ENCODE assay signal across 8 cellular contexts in the genomic region with DNA sequence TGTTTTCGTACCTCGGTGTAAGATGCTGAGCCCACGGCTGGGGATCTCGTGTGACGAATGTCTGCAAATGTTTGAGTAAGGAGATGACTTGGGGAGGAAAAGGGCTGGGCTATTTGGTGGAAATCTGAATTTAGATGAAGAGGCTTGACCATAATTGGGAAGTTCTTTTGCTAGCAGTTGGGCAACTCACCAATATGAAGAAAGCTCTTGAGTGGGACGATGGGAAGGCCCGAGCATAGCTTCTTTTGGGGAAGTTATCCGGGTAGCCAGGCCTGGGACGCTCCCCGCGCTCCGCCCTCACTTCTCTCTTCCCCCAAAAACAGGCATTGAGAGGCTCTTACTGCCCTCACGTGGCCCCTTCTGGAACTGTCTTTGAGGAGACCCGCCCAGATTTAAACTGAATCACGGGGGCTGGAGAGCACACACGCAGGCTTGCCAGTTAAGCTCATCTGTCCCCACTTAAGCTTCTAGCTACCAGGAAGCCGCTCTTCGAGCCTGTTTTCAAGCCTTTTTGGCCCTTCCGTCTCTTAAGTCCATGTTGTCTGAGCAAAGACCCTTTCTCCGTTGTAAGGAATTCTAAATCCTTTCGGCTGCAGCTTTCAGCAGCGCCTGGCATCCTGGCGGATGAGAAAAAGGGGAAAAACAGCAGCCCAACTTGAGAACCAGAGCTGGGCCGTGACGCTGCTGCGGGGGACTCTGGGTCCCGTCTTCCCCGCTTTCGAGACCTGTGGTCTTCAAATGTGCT.
DNase-seq lines count a peak whose midpoint lies in the region; TF ChIP-seq lines count a peak whose summit lies in the region.

No MANE protein-coding gene starts in this region.

- H3K9me3 ChIP-seq in ES-I3 (ENCODE audit: control insufficient read depth, insufficient read depth, low read length) (peaks cover 5% of the 10 kb centered on the region), GM23248 (ENCODE audit: low read depth) (no peaks in the 10 kb centered on the region)

- no peaks in the 10 kb centered on the region for H3K27me3 ChIP-seq in GM23248 (replicated peaks; ENCODE audit: insufficient read depth)

- no peaks in the 10 kb centered on the region for H3K27me3 Mint-ChIP-seq in nephron progenitor cell (ENCODE audit: low read depth, poor library complexity)
- H3K27me3 Mint-ChIP-seq in stimulated activated naive CD8-positive, alpha-beta T cell treated with anti-CD3 and anti-CD28 coated beads, Interleukin-15, Interleukin-2, amounts not matched to agents 100 ng/mL and 50 ng/mL, for 24 hours = no peaks in the 10 kb centered on the region

- peak overlapping the region; percentile 100 for H3K27ac ChIP-seq in GM23248

- peaks cover 6% of the 10 kb centered on the region for H3K9me3 Mint-ChIP-seq in nephron progenitor cell
- no peaks in the 10 kb centered on the region for H3K9me3 Mint-ChIP-seq in stimulated activated naive CD8-positive, alpha-beta T cell treated with anti-CD3 and anti-CD28 coated beads, Interleukin-15, Interleukin-2, amounts not matched to agents 100 ng/mL and 50 ng/mL, for 24 hours

- no peaks in the 10 kb centered on the region for H3K9me2 ChIP-seq in GM23248 (ENCODE audit: insufficient read depth)

- peak overlapping the region; percentile 68 for H3K27ac Mint-ChIP-seq in nephron progenitor cell
- peak overlapping the region; percentile 90 for H3K27ac Mint-ChIP-seq in stimulated activated naive CD8-positive, alpha-beta T cell treated with anti-CD3 and anti-CD28 coated beads, Interleukin-15, Interleukin-2, amounts not matched to agents 100 ng/mL and 50 ng/mL, for 24 hours

- H3K9ac ChIP-seq in ES-I3 (ENCODE audit: low read depth, low read length) (peak overlapping the region; percentile 78), GM23248 (peak overlapping the region; percentile 98)

- H3K4me1 ChIP-seq in ES-I3 (ENCODE audit: insufficient read depth, low read length) (no peaks in the 10 kb centered on the region), GM23248 (ENCODE audit: insufficient read depth) (peaks cover 26% of the 10 kb centered on the region)

- peaks cover 26% of the 10 kb centered on the region for H3F3A ChIP-seq in GM23248 (ENCODE audit: insufficient read depth)

- peak; percentile 79 for TF ChIP-seq CTCF in nephron progenitor cell (IDR thresholded peaks at IDR 0.05)

- H3K4me2 ChIP-seq in GM23248 (ENCODE audit: unreplicated experiment) = peak overlapping the region; percentile 97

- peak overlapping the region; percentile 73 for H3K4me3 Mint-ChIP-seq in nephron progenitor cell
- H3K4me3 Mint-ChIP-seq in stimulated activated naive CD8-positive, alpha-beta T cell treated with anti-CD3 and anti-CD28 coated beads, Interleukin-15, Interleukin-2, amounts not matched to agents 100 ng/mL and 50 ng/mL, for 24 hours = peak overlapping the region; percentile 77

- H2AFZ ChIP-seq in GM23248 = peak overlapping the region; percentile 92

- H4K20me1 ChIP-seq in GM23248 (ENCODE audit: insufficient read depth) = no peaks in the 10 kb centered on the region

- WGBS in GM23248 (ENCODE audit: low coverage in 1 of 2, low lambda C conversion rate in 2 of 2, missing lambda C conversion rate in 2 of 2), 2 experiments = 5 to 6% methylated on average over 29 of the region's 29 CpGs

- DNase-seq in GM23248 = peak; percentile 97
- peak; percentile 95 for DNase-seq in LHCN-M2 (ENCODE audit: low read depth)
- peak; percentile 89 for DNase-seq in RPMI8226
- peak; percentile 78 for DNase-seq in activated T-helper 9 cell treated with anti-CD3 and anti-CD28 coated beads, Interleukin-2, amount 50 U/mL, for 16 hours (ENCODE audit: low read depth)
- DNase-seq in fibroblast of the conjunctiva (ENCODE audit: low read depth) = peak; percentile 97
- DNase-seq in nephron progenitor cell = peak; percentile 88

- peaks cover 12% of the 10 kb centered on the region for H3K36me3 Mint-ChIP-seq in nephron progenitor cell (ENCODE audit: low read depth)
- H3K36me3 Mint-ChIP-seq in stimulated activated naive CD8-positive, alpha-beta T cell treated with anti-CD3 and anti-CD28 coated beads, Interleukin-15, Interleukin-2, amounts not matched to agents 100 ng/mL and 50 ng/mL, for 24 hours (ENCODE audit: low read depth) = no peaks in the 10 kb centered on the region

- peak overlapping the region; percentile 75 for H3K4me3 ChIP-seq in GM23248

- peaks cover 19% of the 10 kb centered on the region for H3K4me1 Mint-ChIP-seq in nephron progenitor cell
- H3K4me1 Mint-ChIP-seq in stimulated activated naive CD8-positive, alpha-beta T cell treated with anti-CD3 and anti-CD28 coated beads, Interleukin-15, Interleukin-2, amounts not matched to agents 100 ng/mL and 50 ng/mL, for 24 hours (ENCODE audit: low read depth) = peaks cover 17% of the 10 kb centered on the region

- in situ Hi-C loops in GM23248 (cut with MboI) = loop anchor here (25.0 kb wide), 2 partner anchors 109 to 459 kb away; a partner anchor contains a TSS

- H3K36me3 ChIP-seq in ES-I3 (ENCODE audit: insufficient read depth, low read length) (no peaks in the 10 kb centered on the region), GM23248 (ENCODE audit: low read depth) (peaks cover 5% of the 10 kb centered on the region)

- no peaks in the 10 kb centered on the region for H3K79me2 ChIP-seq in GM23248 (ENCODE audit: insufficient read depth)

Comparison
In these comparisons a context has a peak if more than half of its experiments do, and no peak if none do; other contexts are left out.
1. Peak in every context shown above with its lines: DNase-seq, H3K4me3 ChIP-seq and H3K27ac ChIP-seq.